Comparison of ENCODE assay signal across 18 cellular contexts in genomic region chr15:99668533-99669182, GRCh38.
DNase-seq lines count a peak whose midpoint lies in the region; ATAC-seq, FAIRE-seq and TF ChIP-seq lines count a peak whose summit lies in the region.
"Had no signal": no experiment of that assay in that cellular context is flagged by ENCODE, and none has a peak within 500 bp of the region (broad histone marks: within the 10 kb centered on the region; RNA-seq: fewer than 3 reads in every experiment).

No MANE protein-coding gene starts in this region.

- TF ChIP-seq RAD21 in A549 (conservative IDR thresholded peaks at IDR 0.05 in 1 of 2, IDR thresholded peaks at IDR 0.05 in 1 of 2): no peak

- ATAC-seq in A549: no peak
- peak; percentile 43 for ATAC-seq in left lobe of liver
- ATAC-seq in HG03175 (IDR thresholded peaks at IDR 0.05; ENCODE audit: unreplicated experiment): no peak
- no peak for ATAC-seq in GM18498 (IDR thresholded peaks at IDR 0.05; ENCODE audit: unreplicated experiment)
- ATAC-seq in HG03457 (IDR thresholded peaks at IDR 0.05; ENCODE audit: unreplicated experiment): no peak
- ATAC-seq: PC-3 had no signal

- H3K27ac ChIP-seq in A549: no peak overlapping the region
- peak overlapping the region; percentile 67 for H3K27ac ChIP-seq in caudate nucleus (ENCODE audit: low read depth, low read length)
- no peak overlapping the region for H3K27ac ChIP-seq in osteoblast (ENCODE audit: low read depth, low read length)

- CTCF ChIA-PET in A549 (lab: Yijun Ruan, JAX): interaction anchor here (0.6 to 1.3 kb wide), 3 partner anchors 35 to 426 kb away, joined by 3 to 6 read pairs (median 4); no protein-coding TSS in a partner anchor

- 93% methylated on average over 2 of the region's 2 CpGs for WGBS in A549 (ENCODE audit: missing lambda C conversion rate)

- H3K79me2 ChIP-seq in osteoblast (ENCODE audit: insufficient read depth, low read length): peaks cover 9% of the 10 kb centered on the region

- TF ChIP-seq EP300 in A549 (IDR thresholded peaks at IDR 0.05): no peak

- H3K27me3 ChIP-seq in osteoblast (ENCODE audit: insufficient read depth, low read length): no peaks in the 10 kb centered on the region

- no peak overlapping the region for H2AFZ ChIP-seq in osteoblast (ENCODE audit: low read length)

- H3K4me2 ChIP-seq in A549: no peak overlapping the region
- H3K4me2 ChIP-seq in osteoblast (ENCODE audit: insufficient read depth, low read length): no peak overlapping the region

- POLR2A ChIA-PET in A549 (lab: Yijun Ruan, JAX): no interaction called here

- no peak for TF ChIP-seq CTCF in A549 (IDR thresholded peaks at IDR 0.05)
- TF ChIP-seq CTCF in osteoblast (IDR thresholded peaks at IDR 0.05; ENCODE audit: extremely low read depth, low read depth, low read length): no peak

- H3K4me1 ChIP-seq in A549 (no peaks in the 10 kb centered on the region), osteoblast (ENCODE audit: insufficient read depth, low read length) (no peaks in the 10 kb centered on the region)

- peak; percentile 36 for FAIRE-seq in A549 (lab: Jason Lieb, UNC)
- FAIRE-seq: GM12891 had no signal

- H3K4me3 ChIP-seq in A549 (no peak overlapping the region), osteoblast (ENCODE audit: insufficient read depth, low read length) (no peak overlapping the region)

- no peaks in the 10 kb centered on the region for H4K20me1 ChIP-seq in osteoblast (ENCODE audit: insufficient read depth, low read length)

- TF ChIP-seq POLR2A in A549 (IDR thresholded peaks at IDR 0.05; ENCODE audit: low read length): no peak

- H3K36me3 ChIP-seq in osteoblast (ENCODE audit: insufficient read depth, low read length): peaks cover 5% of the 10 kb centered on the region

- H3K9me3 ChIP-seq in A549 (no peaks in the 10 kb centered on the region), osteoblast (ENCODE audit: low read depth, low read length) (no peaks in the 10 kb centered on the region)

- DNase-seq in A549 (ENCODE audit: low read depth in 1 of 2, low spot score in 1 of 2) (no peak), caudate nucleus (lab: John Stamatoyannopoulos, UW) (no peak), left lobe of liver (ENCODE audit: low spot score) (no peak), osteoblast (ENCODE audit: insufficient read length, low spot score, missing footprints) (peak; percentile 8), GM19240 (ENCODE audit: insufficient read length, low spot score) (no peak)
- DNase-seq: AML-193; CD4-positive, CD25-positive, alpha-beta regulatory T cell; DMS53; HCEC 1CT; MM.1S; NCI-H1105; NCI-H1694 treated with DMSO at 0.1 percent for 48 hours; NCI-H69; PC-3 had no signal

TF ChIP-seq in A549, 52 proteins besides CTCF, POLR2A, EP300 and RAD21:
- TF ChIP-seq ZNF302 (CRISPR knock-in tag; IDR thresholded peaks at IDR 0.05): no peak
- TF ChIP-seq JUNB (IDR thresholded peaks at IDR 0.05): no peak
- TF ChIP-seq ZSCAN20 (CRISPR knock-in tag; IDR thresholded peaks at IDR 0.05): no peak
- TF ChIP-seq TP53 (CRISPR knock-in tag; IDR thresholded peaks at IDR 0.05): no peak
- TF ChIP-seq NR3C1 (IDR thresholded peaks at IDR 0.05): no peak
- no peak for TF ChIP-seq ATOH8 (CRISPR knock-in tag; IDR thresholded peaks at IDR 0.05; ENCODE audit: low read depth)
- no peak for TF ChIP-seq KDM1A (IDR thresholded peaks at IDR 0.05; ENCODE audit: low read depth)
- no peak for TF ChIP-seq HEYL (CRISPR knock-in tag; IDR thresholded peaks at IDR 0.05)
- TF ChIP-seq BHLHE40 (IDR thresholded peaks at IDR 0.05; ENCODE audit: low read depth, low read length): no peak
- TF ChIP-seq CBX2 (IDR thresholded peaks at IDR 0.05; ENCODE audit: borderline replicate concordance, low read depth): no peak
- no peak for TF ChIP-seq CHD4 (IDR thresholded peaks at IDR 0.05; ENCODE audit: borderline replicate concordance)
- no peak for TF ChIP-seq MYC (IDR thresholded peaks at IDR 0.05; ENCODE audit: borderline replicate concordance, low read length)
- TF ChIP-seq, protein P1, sequence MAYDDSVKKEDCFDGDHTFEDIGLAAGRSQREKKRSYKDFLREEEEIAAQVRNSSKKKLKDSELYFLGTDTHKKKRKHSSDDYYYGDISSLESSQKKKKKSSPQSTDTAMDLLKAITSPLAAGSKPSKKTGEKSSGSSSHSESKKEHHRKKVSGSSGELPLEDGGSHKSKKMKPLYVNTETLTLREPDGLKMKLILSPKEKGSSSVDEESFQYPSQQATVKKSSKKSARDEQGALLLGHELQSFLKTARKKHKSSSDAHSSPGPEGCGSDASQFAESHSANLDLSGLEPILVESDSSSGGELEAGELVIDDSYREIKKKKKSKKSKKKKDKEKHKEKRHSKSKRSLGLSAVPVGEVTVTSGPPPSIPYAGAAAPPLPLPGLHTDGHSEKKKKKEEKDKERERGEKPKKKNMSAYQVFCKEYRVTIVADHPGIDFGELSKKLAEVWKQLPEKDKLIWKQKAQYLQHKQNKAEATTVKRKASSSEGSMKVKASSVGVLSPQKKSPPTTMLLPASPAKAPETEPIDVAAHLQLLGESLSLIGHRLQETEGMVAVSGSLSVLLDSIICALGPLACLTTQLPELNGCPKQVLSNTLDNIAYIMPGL (CRISPR knock-in tag; IDR thresholded peaks at IDR 0.05; ENCODE audit: borderline replicate concordance): no peak
- no peak for TF ChIP-seq NFE2L2 (conservative IDR thresholded peaks at IDR 0.05; ENCODE audit: low read length)
- no peak for TF ChIP-seq JUN (IDR thresholded peaks at IDR 0.05)
TF ChIP-seq in A549: peak in this region for 0.
